22 cellular contexts compared by ENCODE assay signal in the genomic region with DNA sequence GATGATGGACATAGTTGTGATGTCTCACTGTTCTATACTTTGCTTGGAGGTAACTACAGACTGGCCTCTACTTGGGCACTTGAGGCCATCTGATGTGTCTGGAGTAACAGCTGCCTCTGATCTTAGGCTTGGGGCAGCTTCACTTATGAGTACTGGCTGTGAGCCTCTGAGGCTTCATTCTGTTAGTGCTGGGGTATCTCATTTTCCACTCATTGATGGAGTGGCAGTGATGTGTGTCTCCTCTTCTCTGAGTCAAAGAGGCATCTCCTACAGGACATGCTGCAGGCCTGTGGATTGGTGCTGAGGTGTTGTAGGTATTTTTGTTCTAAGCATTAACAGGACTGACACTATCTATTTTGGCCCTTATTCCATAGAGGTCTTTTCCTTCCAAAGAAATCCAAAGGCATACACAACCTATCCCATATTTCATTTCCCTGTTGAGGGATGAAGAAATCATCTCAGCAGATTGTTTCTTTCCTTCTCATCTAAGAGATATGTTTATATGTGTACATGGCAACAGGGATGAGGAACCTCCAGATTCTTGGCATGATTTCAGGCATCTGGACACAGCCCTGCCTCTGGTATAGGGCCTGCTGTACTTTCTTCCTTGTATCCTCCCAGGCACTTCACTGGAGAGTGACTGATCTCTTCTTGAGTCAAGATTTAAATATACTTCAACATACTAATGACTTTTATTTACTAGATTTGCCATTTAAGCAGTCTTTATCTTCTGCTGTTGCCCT.
A peak's percentile ranks its signal among the peaks of the same experiment; 100 is the strongest.
DNase-seq lines count a peak whose midpoint lies in the region; ATAC-seq and TF ChIP-seq lines count a peak whose summit lies in the region.
"Had no signal": no experiment of that assay in that cellular context is flagged by ENCODE, and none has a peak within 500 bp of the region (broad histone marks: within the 10 kb centered on the region; RNA-seq: fewer than 3 reads in every experiment).

No MANE protein-coding gene starts in this region.

- DNase-seq in AG10803 (ENCODE audit: low read depth) (peak; percentile 2), fibroblast of mammary gland (ENCODE audit: low read depth) (peak; percentile 64), lung (ENCODE audit: low spot score) (no peak), AG08396 (ENCODE audit: low spot score) (no peak), hippocampal formation (lab: John Stamatoyannopoulos, UW) (no peak)
- DNase-seq: activated CD4-positive, CD25-positive, alpha-beta regulatory T cell treated with anti-CD3 and anti-CD28 coated beads, Interleukin-2, amount 50 U/mL, for 72 hours; activated CD8-positive, alpha-beta memory T cell treated with anti-CD3 and anti-CD28 coated beads, Interleukin-2, amount 10 ng/mL, durations not matched to agents 7 days and 5 days; activated naive CD8-positive, alpha-beta T cell treated with anti-CD3 and anti-CD28 coated beads, Interleukin-2, amount 10 ng/mL, durations not matched to agents 7 days and 5 days; CD4-positive, alpha-beta T cell; DMS79 treated with DMSO at 0.1 percent for 48 hours; NCI-H187 treated with DMSO at 0.1 percent for 48 hours; NCI-H446 treated with DMSO at 0.1 percent for 48 hours; psoas muscle; stimulated activated CD4-positive, alpha-beta T cell treated with anti-CD3 and anti-CD28 coated beads, Interleukin-12 subunit alpha, Interleukin-12 subunit beta, amount 100 ng/mL, for 4 hours; substantia nigra had no signal

- peak; percentile 46 for ATAC-seq in HG03354 (IDR thresholded peaks at IDR 0.05; ENCODE audit: poor library complexity, severe bottlenecking, unreplicated experiment)
- ATAC-seq in lung (ENCODE audit: insufficient read depth, low FRiP score), result peak; percentile 61
- no peak for ATAC-seq in HG03565 (IDR thresholded peaks at IDR 0.05; ENCODE audit: unreplicated experiment)
- ATAC-seq in HG03045 (IDR thresholded peaks at IDR 0.05; ENCODE audit: unreplicated experiment), result no peak
- ATAC-seq: activated T-helper 17 cell treated with anti-CD3 and anti-CD28 coated beads, Interleukin-2, amount 50 U/mL, for 72 hours; K562; psoas muscle had no signal

- no peaks in the 10 kb centered on the region for H3K4me1 ChIP-seq in lung (ENCODE audit: control insufficient read depth in 2 of 2, insufficient read depth in 2 of 2, low read length in 2 of 2)
- H3K4me1 ChIP-seq: neural progenitor cell, psoas muscle had no signal

- TF ChIP-seq CTCF in AG10803 (conservative IDR thresholded peaks at IDR 0.05; ENCODE audit: low read length) (no peak), fibroblast of mammary gland (conservative IDR thresholded peaks at IDR 0.05; ENCODE audit: control insufficient read depth, insufficient read depth, low read depth, low read length) (no peak), lung (IDR thresholded peaks at IDR 0.05; ENCODE audit: control extremely low read depth, extremely low read depth) (no peak)

- H3K9me3 ChIP-seq in lung (ENCODE audit: control insufficient read depth in 2 of 2, insufficient read depth in 1 of 2, low read length in 1 of 2), result no peaks in the 10 kb centered on the region
- H3K9me3 ChIP-seq: psoas muscle had no signal

- H3K36me3 ChIP-seq in lung (ENCODE audit: control insufficient read depth in 2 of 2, insufficient read depth in 2 of 2, low read length in 2 of 2), result no peaks in the 10 kb centered on the region
- H3K36me3 ChIP-seq: neural progenitor cell had no signal

- no peak overlapping the region for H3K27ac ChIP-seq in lung (ENCODE audit: low read depth in 1 of 2, low read length in 1 of 2)
- H3K27ac ChIP-seq: neural progenitor cell, psoas muscle, RWPE1 had no signal

- H3K4me3 ChIP-seq in AG10803 (ENCODE audit: low read length), result no peak overlapping the region
- H3K4me3 ChIP-seq in fibroblast of mammary gland (ENCODE audit: control insufficient read depth, low read depth, low read length), result no peak overlapping the region
- H3K4me3 ChIP-seq in lung, result no peak overlapping the region
- H3K4me3 ChIP-seq: K562, neural progenitor cell, psoas muscle had no signal

- H3K27me3 ChIP-seq in lung (ENCODE audit: control insufficient read depth, insufficient read depth), result no peaks in the 10 kb centered on the region
- H3K27me3 ChIP-seq: neural progenitor cell had no signal

Comparison
In these comparisons a context has a peak if more than half of its experiments do, and no peak if none do; other contexts are left out.
1. DNase-seq: peak in AG10803 (single experiment) and fibroblast of mammary gland (single experiment); none in lung (single experiment), AG08396 (single experiment) and hippocampal formation (0 of 2).
2. ATAC-seq: peak in HG03354 (single experiment) and lung (single experiment); none in HG03565 (single experiment) and HG03045 (single experiment).